In genomic region chr4:10119263-10119662, GRCh38 we compare ENCODE assay signal across 16 cellular contexts. TPM values are rescaled to one million over a fixed set of nuclear protein-coding genes. Genes with fewer than 3 reads are reported as not detected.
DNase-seq lines count a peak whose midpoint lies in the region; ATAC-seq and TF ChIP-seq lines count a peak whose summit lies in the region.
"Had no signal": no experiment of that assay in that cellular context is flagged by ENCODE, and none has a peak within 500 bp of the region (broad histone marks: within the 10 kb centered on the region; RNA-seq: fewer than 3 reads in every experiment).

No MANE protein-coding gene starts in this region.

- peak overlapping the region; percentile 97 to 100 (median 99) for H3K27ac ChIP-seq in thyroid gland

- no peak for TF ChIP-seq CTCF in thyroid gland (IDR thresholded peaks at IDR 0.05)

- peaks cover 64 to 84% of the 10 kb centered on the region in 2 donors for H3K4me1 ChIP-seq in thyroid gland

- CTCF ChIA-PET in activated CD8-positive, alpha-beta T cell treated with anti-CD3 and anti-CD28 coated beads, Interleukin-2, amount 10 ng/mL, durations not matched to agents 7 days and 5 days (lab: Charles Lee): interaction anchor here (1.0 to 7.4 kb wide), 8 partner anchors 10 to 342 kb away, joined by 3 to 52 read pairs (median 11); no protein-coding TSS in a partner anchor

- H3K36me3 ChIP-seq in thyroid gland: peaks cover 0 to 9% of the 10 kb centered on the region in 2 donors

- H3K4me3 ChIP-seq in thyroid gland (replicated peaks in 1 of 3): no peak overlapping the region
- H3K4me3 ChIP-seq: thoracic aorta had no signal

- no peaks in the 10 kb centered on the region for H3K27me3 Mint-ChIP-seq in activated T-cell treated with anti-CD3 and anti-CD28 coated beads, Interleukin-2, amount 50 U/mL, for 72 hours (ENCODE audit: low read depth)
- no peaks in the 10 kb centered on the region for H3K27me3 Mint-ChIP-seq in activated T-cell treated with anti-CD3 and anti-CD28 coated beads, Interleukin-2, amount 50 U/mL, for 24 hours
- no peaks in the 10 kb centered on the region for H3K27me3 Mint-ChIP-seq in activated CD8-positive, alpha-beta T cell treated with anti-CD3 and anti-CD28 coated beads, Interleukin-2, amount 10 ng/mL, durations not matched to agents 7 days and 5 days (ENCODE audit: low read depth)
- no peaks in the 10 kb centered on the region for H3K27me3 Mint-ChIP-seq in naive B cell
- H3K27me3 Mint-ChIP-seq: central memory CD8-positive, alpha-beta T cell had no signal

- H3K36me3 Mint-ChIP-seq in activated T-cell treated with anti-CD3 and anti-CD28 coated beads, Interleukin-2, amount 50 U/mL, for 72 hours (ENCODE audit: insufficient read depth in 2 of 2): peaks cover 10 to 14% of the 10 kb centered on the region in 2 donors
- peaks cover 26% of the 10 kb centered on the region for H3K36me3 Mint-ChIP-seq in activated T-cell treated with anti-CD3 and anti-CD28 coated beads, Interleukin-2, amount 50 U/mL, for 24 hours (ENCODE audit: low read depth)
- H3K36me3 Mint-ChIP-seq in activated CD8-positive, alpha-beta T cell treated with anti-CD3 and anti-CD28 coated beads, Interleukin-2, amount 10 ng/mL, durations not matched to agents 7 days and 5 days (ENCODE audit: low read depth): peaks cover 21% of the 10 kb centered on the region
- H3K36me3 Mint-ChIP-seq in naive B cell: peaks cover 0 to under 1% of the 10 kb centered on the region in 2 donors

- H3K27ac Mint-ChIP-seq in activated T-cell treated with anti-CD3 and anti-CD28 coated beads, Interleukin-2, amount 50 U/mL, for 72 hours: no peak overlapping the region
- H3K27ac Mint-ChIP-seq in activated T-cell treated with anti-CD3 and anti-CD28 coated beads, Interleukin-2, amount 50 U/mL, for 24 hours: no peak overlapping the region
- H3K27ac Mint-ChIP-seq in activated CD8-positive, alpha-beta T cell treated with anti-CD3 and anti-CD28 coated beads, Interleukin-2, amount 10 ng/mL, durations not matched to agents 7 days and 5 days: no peak overlapping the region
- H3K27ac Mint-ChIP-seq in naive B cell: peak overlapping the region in 5 of 6 donors; percentile 68 to 99 (median 98)

- TF ChIP-seq POLR2A in thyroid gland (IDR thresholded peaks at IDR 0.05): no peak

- 56 to 64% methylated on average over 6 of the region's 6 CpGs for WGBS in thyroid gland, 2 donors

- H3K4me3 Mint-ChIP-seq in activated T-cell treated with anti-CD3 and anti-CD28 coated beads, Interleukin-2, amount 50 U/mL, for 72 hours: peak overlapping the region; percentile 92 to 98
- H3K4me3 Mint-ChIP-seq in activated T-cell treated with anti-CD3 and anti-CD28 coated beads, Interleukin-2, amount 50 U/mL, for 24 hours: no peak overlapping the region
- peak overlapping the region; percentile 20 for H3K4me3 Mint-ChIP-seq in activated CD8-positive, alpha-beta T cell treated with anti-CD3 and anti-CD28 coated beads, Interleukin-2, amount 10 ng/mL, durations not matched to agents 7 days and 5 days
- peak overlapping the region in 1 of 8 donors; percentile 87 for H3K4me3 Mint-ChIP-seq in naive B cell

- no peaks in the 10 kb centered on the region for H3K27me3 ChIP-seq in thyroid gland

- DNase-seq in activated T-cell treated with anti-CD3 and anti-CD28 coated beads, Interleukin-2, amount 50 U/mL, for 72 hours: no peak
- no peak for DNase-seq in activated T-cell treated with anti-CD3 and anti-CD28 coated beads, Interleukin-2, amount 50 U/mL, for 24 hours
- no peak for DNase-seq in activated CD8-positive, alpha-beta T cell treated with anti-CD3 and anti-CD28 coated beads, Interleukin-2, amount 10 ng/mL, durations not matched to agents 7 days and 5 days
- DNase-seq in naive B cell (no peak), thyroid gland (no peak), NCI-H2227 (lab: John Stamatoyannopoulos, UW; ENCODE audit: unreplicated experiment) (no peak), A172 (ENCODE audit: low spot score) (no peak), OCI-M1 (lab: John Stamatoyannopoulos, UW) (no peak)
- DNase-seq: ACHN; DND-41; NCI-H1436 treated with DMSO at 0.1 percent for 48 hours; stimulated activated CD4-positive, alpha-beta T cell treated with anti-CD3 and anti-CD28 coated beads, Interleukin-4, amount 100 ng/mL, for 24 hours had no signal

- no peaks in the 10 kb centered on the region for H3K9me3 ChIP-seq in thyroid gland
- H3K9me3 ChIP-seq: thoracic aorta had no signal

- intact Hi-C loops in thyroid gland (cut with DNase I): loop anchor here (10.0 kb wide), 1 partner anchor 104 kb away; no protein-coding TSS in a partner anchor

- H3K9me3 Mint-ChIP-seq in activated T-cell treated with anti-CD3 and anti-CD28 coated beads, Interleukin-2, amount 50 U/mL, for 72 hours: no peaks in the 10 kb centered on the region
- no peaks in the 10 kb centered on the region for H3K9me3 Mint-ChIP-seq in activated T-cell treated with anti-CD3 and anti-CD28 coated beads, Interleukin-2, amount 50 U/mL, for 24 hours
- no peaks in the 10 kb centered on the region for H3K9me3 Mint-ChIP-seq in activated CD8-positive, alpha-beta T cell treated with anti-CD3 and anti-CD28 coated beads, Interleukin-2, amount 10 ng/mL, durations not matched to agents 7 days and 5 days (ENCODE audit: insufficient read depth)
- no peaks in the 10 kb centered on the region for H3K9me3 Mint-ChIP-seq in naive B cell
- H3K9me3 Mint-ChIP-seq: central memory CD8-positive, alpha-beta T cell had no signal

- peaks cover 80% of the 10 kb centered on the region for H3K4me1 Mint-ChIP-seq in activated T-cell treated with anti-CD3 and anti-CD28 coated beads, Interleukin-2, amount 50 U/mL, for 72 hours (ENCODE audit: low read depth)
- peaks cover 63% of the 10 kb centered on the region for H3K4me1 Mint-ChIP-seq in activated T-cell treated with anti-CD3 and anti-CD28 coated beads, Interleukin-2, amount 50 U/mL, for 24 hours (ENCODE audit: low read depth)
- peaks cover 63% of the 10 kb centered on the region for H3K4me1 Mint-ChIP-seq in activated CD8-positive, alpha-beta T cell treated with anti-CD3 and anti-CD28 coated beads, Interleukin-2, amount 10 ng/mL, durations not matched to agents 7 days and 5 days (ENCODE audit: low read depth)
- peaks cover 36 to 49% (median 37%) of the 10 kb centered on the region in 3 donors for H3K4me1 Mint-ChIP-seq in naive B cell

- no peak for ATAC-seq in activated T-cell treated with anti-CD3 and anti-CD28 coated beads, Interleukin-2, amount 50 U/mL, for 72 hours (replicated peaks in 1 of 2)
- no peak for ATAC-seq in activated CD8-positive, alpha-beta T cell treated with anti-CD3 and anti-CD28 coated beads, Interleukin-2, amount 10 ng/mL, durations not matched to agents 7 days and 5 days
- ATAC-seq in naive B cell (ENCODE audit: low read depth in 2 of 2): no peak
- ATAC-seq: esophagus mucosa, Panc1 had no signal

- POLR2A ChIA-PET in activated CD8-positive, alpha-beta T cell treated with anti-CD3 and anti-CD28 coated beads, Interleukin-2, amount 10 ng/mL, durations not matched to agents 7 days and 5 days (lab: Charles Lee): interaction anchor here (0.8 to 3.0 kb wide), 2 partner anchors 35 to 40 kb away, joined by 3 to 17 read pairs; no protein-coding TSS in a partner anchor

RNA-seq across cellular contexts. Expression of gene WDR1, which starts 2.7 kb away (rescaled TPM):
- 100 to 1,000 TPM; 304 to 326 TPM for total RNA-seq in activated T-cell treated with anti-CD3 and anti-CD28 coated beads, Interleukin-2, amount 50 U/mL, for 72 hours
- total RNA-seq in activated CD8-positive, alpha-beta T cell treated with anti-CD3 and anti-CD28 coated beads, Interleukin-2, amount 10 ng/mL, durations not matched to agents 7 days and 5 days: 100 to 1,000 TPM; 516 to 550 TPM
- polyA plus RNA-seq in naive B cell (ENCODE audit: low read depth in 6 of 6): 100 to 1,000 TPM; 145 to 210 (median 186) TPM
- 100 to 1,000 TPM; 122 to 238 (median 213) TPM for total RNA-seq in thyroid gland
- total RNA-seq in A172 (2014; rRNA removed; shearing (Covaris generic)): 271 and 296 TPM in 2 replicates

Comparison
In these comparisons a context has a peak if more than half of its experiments do, and no peak if none do; other contexts are left out.
1. H3K27ac Mint-ChIP-seq: peak in naive B cell (5 of 6); none in activated T-cell treated with anti-CD3 and anti-CD28 coated beads, Interleukin-2, amount 50 U/mL, for 72 hours (single experiment), activated T-cell treated with anti-CD3 and anti-CD28 coated beads, Interleukin-2, amount 50 U/mL, for 24 hours (single experiment) and activated CD8-positive, alpha-beta T cell treated with anti-CD3 and anti-CD28 coated beads, Interleukin-2, amount 10 ng/mL, durations not matched to agents 7 days and 5 days (single experiment).